Comparison of ENCODE assay signal across 8 cellular contexts in the genomic region with DNA sequence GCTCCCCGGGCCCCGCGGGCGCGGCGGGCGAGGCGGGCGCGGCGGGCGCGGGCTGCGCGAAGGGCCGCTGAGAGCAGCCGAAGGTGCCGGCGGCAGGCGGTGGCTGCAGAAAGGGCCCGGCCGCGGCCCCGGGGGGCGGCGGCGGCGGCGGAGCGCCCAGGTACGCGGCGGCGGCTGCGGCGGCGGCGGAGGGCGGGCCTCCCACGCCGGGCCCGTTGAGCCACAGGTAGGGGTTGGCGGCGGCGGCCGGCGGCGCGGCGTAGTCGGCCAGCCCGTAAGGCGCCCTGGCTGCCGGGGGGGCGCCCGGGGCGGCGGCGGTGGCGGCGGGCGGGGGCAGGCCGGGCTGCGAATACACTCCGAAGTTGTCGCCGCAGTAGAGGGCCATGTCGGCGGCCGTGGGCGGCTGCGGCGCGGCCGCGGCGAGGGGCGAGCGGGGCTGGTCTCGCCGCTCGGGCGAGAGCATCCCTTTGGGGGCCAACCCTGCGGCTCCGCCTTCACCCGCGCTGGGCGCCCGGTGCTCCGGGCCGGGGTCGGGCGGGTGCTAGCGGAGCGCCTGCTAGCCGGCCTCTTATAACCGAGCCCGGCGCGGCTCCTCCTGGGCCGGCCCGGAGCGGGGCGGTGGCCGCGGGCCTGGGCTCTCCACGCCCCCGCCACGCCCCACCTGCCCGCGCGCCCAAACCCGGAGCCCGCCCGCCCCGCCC. TPM values are rescaled to one million over a fixed set of nuclear protein-coding genes. Genes with fewer than 3 reads are reported as not detected.
DNase-seq lines count a peak whose midpoint lies in the region; ATAC-seq, FAIRE-seq and TF ChIP-seq lines count a peak whose summit lies in the region.

Gene FOXI3, minus strand, starts transcription at position 543 of the 701 bp plus-strand sequence. Its CDS starts 158 bp downstream, at position 385.

- H4K20me1 ChIP-seq in HepG2 (ENCODE audit: insufficient read depth, low read length), result no peaks in the 10 kb centered on the region

- no peak for TF ChIP-seq POLR2A in A549 (IDR thresholded peaks at IDR 0.05; ENCODE audit: low read length)
- no peak for TF ChIP-seq POLR2A in HepG2 (IDR thresholded peaks at IDR 0.05; ENCODE audit: insufficient read depth in 1 of 2, low read depth in 2 of 2, low read length in 2 of 2)

- ATAC-seq in A549, result peak; percentile 63 to 65
- ATAC-seq in HepG2, result peak; percentile 31
- ATAC-seq in HG03135 (IDR thresholded peaks at IDR 0.05; ENCODE audit: unreplicated experiment), result no peak
- no peak for ATAC-seq in HG03108 (IDR thresholded peaks at IDR 0.05; ENCODE audit: unreplicated experiment)

- no peaks in the 10 kb centered on the region for H3K79me2 ChIP-seq in HepG2 (ENCODE audit: insufficient read depth, low read length)

- TF ChIP-seq EP300 in A549 (IDR thresholded peaks at IDR 0.05), result no peak
- TF ChIP-seq EP300 in HepG2 (IDR thresholded peaks at IDR 0.05; ENCODE audit: low read depth in 2 of 2, low read length in 2 of 2), result no peak
- TF ChIP-seq EP300 in HepG2 (CRISPR knock-in tag; IDR thresholded peaks at IDR 0.05; ENCODE audit: borderline replicate concordance), result no peak

- H3K4me3 Mint-ChIP-seq in activated T-helper 2 cell treated with anti-CD3 and anti-CD28 coated beads, Interferon-gamma antibody, Interleukin-2, Interleukin-4, amounts not matched to agents 10 μg/mL and 5 μg/mL and 100 μg/mL, durations not matched to agents 14 hours and 24 hours and 36 hours (ENCODE audit: low read depth), result peak within 1 kb of the TSS; percentile 73
- no peak within 1 kb of the TSS for H3K4me3 Mint-ChIP-seq in HFFc6

- H3K27ac ChIP-seq in A549, result no peak within 1 kb of the TSS; a peak in 1 of 6 replicates
- no peak within 1 kb of the TSS for H3K27ac ChIP-seq in HepG2 (ENCODE audit: extremely low read length, insufficient read depth, low read length)

- H3K4me1 ChIP-seq in A549, result peaks cover 11% of the 10 kb centered on the region; the same call in 2 of the 3 replicates
- no peaks in the 10 kb centered on the region for H3K4me1 ChIP-seq in HepG2 (ENCODE audit: insufficient read depth, low read length)

- H3K4me3 ChIP-seq in A549, result peak within 1 kb of the TSS; percentile 58
- peak within 1 kb of the TSS; percentile 52 for H3K4me3 ChIP-seq in H7 (ENCODE audit: insufficient read depth, low read depth, low read length)
- no peak within 1 kb of the TSS; a peak in 2 of 6 replicates for H3K4me3 ChIP-seq in HepG2 (replicated peaks in 1 of 3; ENCODE audit: insufficient read depth in 1 of 3, low read depth in 2 of 3, low read length in 3 of 3)

- H3K36me3 ChIP-seq in H7 (replicated peaks; ENCODE audit: control insufficient read depth, insufficient read depth, low read length) (peaks cover 2% of the 10 kb centered on the region; the same call in 1 of the 2 replicates), HepG2 (replicated peaks in 1 of 2; ENCODE audit: control insufficient read depth in 1 of 2, insufficient read depth in 2 of 2, low read length in 2 of 2) (no peaks in the 10 kb centered on the region)

- H3K27me3 Mint-ChIP-seq in activated T-helper 2 cell treated with anti-CD3 and anti-CD28 coated beads, Interferon-gamma antibody, Interleukin-2, Interleukin-4, amounts not matched to agents 10 μg/mL and 5 μg/mL and 100 μg/mL, durations not matched to agents 14 hours and 24 hours and 36 hours (ENCODE audit: low read depth), result peaks cover 61% of the 10 kb centered on the region
- peaks cover 21% of the 10 kb centered on the region for H3K27me3 Mint-ChIP-seq in HFFc6 (ENCODE audit: insufficient read depth)

- H3K9me3 Mint-ChIP-seq in activated T-helper 2 cell treated with anti-CD3 and anti-CD28 coated beads, Interferon-gamma antibody, Interleukin-2, Interleukin-4, amounts not matched to agents 10 μg/mL and 5 μg/mL and 100 μg/mL, durations not matched to agents 14 hours and 24 hours and 36 hours, result no peaks in the 10 kb centered on the region
- no peaks in the 10 kb centered on the region; the same call in 1 of the 2 replicates for H3K9me3 Mint-ChIP-seq in HFFc6

- no peak within 1 kb of the TSS for H2AFZ ChIP-seq in HepG2 (ENCODE audit: low read length)

- in situ Hi-C loops in HepG2 (cut with HindIII; ENCODE audit: extremely low pct_ligation_motif_present, low pct_unique_long_range_greater_than_20kb), result loop anchor here (25.0 kb wide), 1 partner anchor 390 kb away; the partner anchor contains the start of genes KRCC1 and SMYD1

- no peaks in the 10 kb centered on the region for H3K36me3 Mint-ChIP-seq in activated T-helper 2 cell treated with anti-CD3 and anti-CD28 coated beads, Interferon-gamma antibody, Interleukin-2, Interleukin-4, amounts not matched to agents 10 μg/mL and 5 μg/mL and 100 μg/mL, durations not matched to agents 14 hours and 24 hours and 36 hours (ENCODE audit: low read depth)
- H3K36me3 Mint-ChIP-seq in HFFc6 (ENCODE audit: low read depth), result no peaks in the 10 kb centered on the region

- intact Hi-C loops in activated T-helper 2 cell treated with anti-CD3 and anti-CD28 coated beads, Interferon-gamma antibody, Interleukin-2, Interleukin-4, amounts not matched to agents 10 μg/mL and 5 μg/mL and 100 μg/mL, durations not matched to agents 14 hours and 24 hours and 36 hours (cut with micrococcal nuclease), result no loop called here
- intact Hi-C loops in HepG2 (cut with micrococcal nuclease; ENCODE audit: unreplicated experiment), result no loop called here

- H3K4me2 ChIP-seq in A549 (peak within 1 kb of the TSS; percentile 99), HepG2 (ENCODE audit: low read depth, low read length) (no peak within 1 kb of the TSS)

- 0% methylated on average over 7 of the region's 116 CpGs for WGBS in A549 (ENCODE audit: missing lambda C conversion rate)
- WGBS in HepG2 (ENCODE audit: low lambda C conversion rate), result 85% methylated on average over 84 of the region's 116 CpGs

- POLR2A ChIA-PET in A549 (lab: Yijun Ruan, JAX), result no interaction called here
- POLR2A ChIA-PET in HepG2 (lab: Yijun Ruan, JAX), result no interaction called here

- FAIRE-seq in A549 (lab: Jason Lieb, UNC), result no peak
- FAIRE-seq in HepG2 (lab: Jason Lieb, UNC), result no peak

- no TSS peak for BruUV-seq in HepG2 (replicated peaks; lab: Mats Ljungman, UMichigan)

- CTCF ChIA-PET in A549 (lab: Yijun Ruan, JAX), result no interaction called here
- CTCF ChIA-PET in HepG2 (lab: Yijun Ruan, JAX; ENCODE audit: low intra/inter-chr PET ratio, low total read pairs), result no interaction called here

- H3K27me3 ChIP-seq in H7 (ENCODE audit: control insufficient read depth, insufficient read depth, low read length), result peaks cover 39% of the 10 kb centered on the region
- H3K27me3 ChIP-seq in HepG2 (ENCODE audit: control insufficient read depth in 1 of 2, insufficient read depth in 2 of 2, low read length in 2 of 2), result peaks cover 0 to 29% of the 10 kb centered on the region in 2 experiments; a peak in 3 of 5 replicates

- no peak within 1 kb of the TSS for H3K9ac ChIP-seq in HepG2 (ENCODE audit: insufficient read depth, low read depth, low read length)

- TF ChIP-seq RAD21 in A549 (conservative IDR thresholded peaks at IDR 0.05 in 1 of 2, IDR thresholded peaks at IDR 0.05 in 1 of 2) (no peak), HepG2 (CRISPR knock-in tag; IDR thresholded peaks at IDR 0.05) (no peak)

- H3K4me1 Mint-ChIP-seq in activated T-helper 2 cell treated with anti-CD3 and anti-CD28 coated beads, Interferon-gamma antibody, Interleukin-2, Interleukin-4, amounts not matched to agents 10 μg/mL and 5 μg/mL and 100 μg/mL, durations not matched to agents 14 hours and 24 hours and 36 hours (ENCODE audit: low read depth), result peaks cover 5% of the 10 kb centered on the region
- no peaks in the 10 kb centered on the region for H3K4me1 Mint-ChIP-seq in HFFc6 (ENCODE audit: low read depth)

- DNase-seq in A549 (ENCODE audit: low read depth in 1 of 2, low spot score in 1 of 2) (no peak), H7 (peak; percentile 92), HepG2 (ENCODE audit: low spot score) (no peak), foreskin melanocyte (no peak), HFFc6 (no peak)
- no peak for DNase-seq in activated T-helper 2 cell treated with anti-CD3 and anti-CD28 coated beads, Interferon-gamma antibody, Interleukin-2, Interleukin-4, amounts not matched to agents 10 μg/mL and 5 μg/mL and 100 μg/mL, durations not matched to agents 14 hours and 24 hours and 36 hours (ENCODE audit: low spot score)

- H3K9me3 ChIP-seq in A549 (no peaks in the 10 kb centered on the region), HepG2 (ENCODE audit: low read length) (no peaks in the 10 kb centered on the region)

- no peak for TF ChIP-seq CTCF in A549 (IDR thresholded peaks at IDR 0.05)
- no peak for TF ChIP-seq CTCF in HepG2 (CRISPR knock-in tag; IDR thresholded peaks at IDR 0.05)
- TF ChIP-seq CTCF in HFFc6 (IDR thresholded peaks at IDR 0.05), result no peak

- H3K27ac Mint-ChIP-seq in activated T-helper 2 cell treated with anti-CD3 and anti-CD28 coated beads, Interferon-gamma antibody, Interleukin-2, Interleukin-4, amounts not matched to agents 10 μg/mL and 5 μg/mL and 100 μg/mL, durations not matched to agents 14 hours and 24 hours and 36 hours, result no peak within 1 kb of the TSS
- no peak within 1 kb of the TSS for H3K27ac Mint-ChIP-seq in HFFc6

RNA-seq across cellular contexts. Expression of gene FOXI3, which starts in this region (rescaled TPM):
- polyA plus RNA-seq in A549 (2011; rRNA removed) (0.03 TPM in 1 of 2 replicates, not detected in the other), A549 (2017; fragmentation: RNase III; extraction: RNeasy Plus Mini Kit Qiagen cat#74134 plus additional on column Dnase treatment) (not detected in 3 replicates), HepG2 (2011; rRNA removed) (not detected in 2 replicates)
- polyA plus RNA-seq in A549 (2012; cell fraction: cytosol; rRNA removed), result not detected in 2 replicates
- polyA plus RNA-seq in A549 (2012; cell fraction: nucleus; rRNA removed), result not detected in 2 replicates
- not detected in 2 replicates for polyA minus RNA-seq in A549 (2011; rRNA and poly(A)+ RNA removed)
- 1.7 and 2.7 TPM in 2 replicates for total RNA-seq in H7 (2014; rRNA removed; shearing (Covaris generic))
- total RNA-seq in activated T-helper 2 cell treated with anti-CD3 and anti-CD28 coated beads, Interferon-gamma antibody, Interleukin-2, Interleukin-4, amounts not matched to agents 10 μg/mL and 5 μg/mL and 100 μg/mL, durations not matched to agents 14 hours and 24 hours and 36 hours, result not detected in 2 replicates
- total RNA-seq in HepG2 (2016; rRNA removed; fragmentation: Illumina TruSeq; extraction: Trizol), result not detected in 2 replicates
- not detected in 2 replicates for total RNA-seq in HepG2 (2016; cell fraction: cytosol; rRNA removed; fragmentation: Illumina TruSeq; extraction: Trizol; ENCODE audit: low read depth)
- total RNA-seq in HepG2 (2016; cell fraction: insoluble cytoplasmic fraction; rRNA removed; fragmentation: Illumina TruSeq; extraction: Trizol), result not detected in 2 replicates
- total RNA-seq in HepG2 (2016; cell fraction: membrane; rRNA removed; fragmentation: Illumina TruSeq; extraction: Trizol), result not detected in 2 replicates
- not detected in 2 replicates for total RNA-seq in HepG2 (2016; cell fraction: nucleus; rRNA removed; fragmentation: Illumina TruSeq; extraction: Trizol)
- not detected in 2 replicates for polyA plus RNA-seq in HepG2 (2011; cell fraction: cytosol; rRNA removed)
- not detected in 2 replicates for polyA plus RNA-seq in HepG2 (2011; cell fraction: nucleus; rRNA removed)
- polyA plus RNA-seq in HepG2 (2012), result not detected in 2 replicates
- polyA plus RNA-seq in HepG2 (2016; cell fraction: cytosol; fragmentation: Illumina TruSeq; extraction: Trizol; ENCODE audit: low read depth), result not detected in 2 replicates
- polyA plus RNA-seq in HepG2 (2016; cell fraction: insoluble cytoplasmic fraction; fragmentation: Illumina TruSeq; extraction: Trizol; ENCODE audit: low read depth), result not detected in 2 replicates
- not detected in 2 replicates for polyA plus RNA-seq in HepG2 (2016; cell fraction: membrane; fragmentation: Illumina TruSeq; extraction: Trizol; ENCODE audit: low read depth)
- not detected in 2 replicates for polyA plus RNA-seq in HepG2 (2016; cell fraction: nucleus; fragmentation: Illumina TruSeq; extraction: Trizol; ENCODE audit: insufficient read depth, low read depth)
- polyA minus RNA-seq in HepG2 (2011; rRNA and poly(A)+ RNA removed; ENCODE audit: low replicate concordance), result not detected in 2 replicates
- not detected in 2 replicates for polyA minus RNA-seq in HepG2 (2011; cell fraction: cytosol; rRNA and poly(A)+ RNA removed)
- polyA minus RNA-seq in HepG2 (2011; cell fraction: nucleus; rRNA and poly(A)+ RNA removed), result not detected in 2 replicates
- not detected for total RNA-seq in HFFc6 (2021; fragmentation: NEBNext Ultra II Directional; extraction: Animal tissue kit (Norgen Biotek cat#: 25700))

Comparison
In these comparisons a context has a peak if more than half of its experiments do, and no peak if none do; other contexts are left out.
1. Peak in ATAC-seq, H3K4me3 ChIP-seq and H3K4me2 ChIP-seq in A549; RNA of the gene not detected or under 1 TPM.
2. Peak in ATAC-seq in HepG2; RNA of the gene not detected or under 1 TPM.